Comparison of ENCODE assay signal across 8 cellular contexts in genomic region chr3:115040673-115041286, GRCh38.
A peak's percentile ranks its signal among the peaks of the same experiment; 100 is the strongest.
DNase-seq lines count a peak whose midpoint lies in the region; ATAC-seq and TF ChIP-seq lines count a peak whose summit lies in the region.

No MANE protein-coding gene starts in this region.

- CTCF ChIA-PET in Calu3 (lab: Charles Lee): no interaction called here

- H3K27me3 ChIP-seq in left ventricle myocardium inferior (ENCODE audit: low read depth): no peaks in the 10 kb centered on the region

- intact Hi-C loops in Calu3 (cut with micrococcal nuclease; ENCODE audit: unreplicated experiment) (loop anchor here (1.0 to 5.0 kb wide), 3 partner anchors 52 to 213 kb away; no protein-coding TSS in a partner anchor), left ventricle myocardium inferior (cut with micrococcal nuclease) (no loop called here)

- no peak overlapping the region for H3K4me3 ChIP-seq in left ventricle myocardium inferior

- ATAC-seq in GM21447 (IDR thresholded peaks at IDR 0.05; ENCODE audit: unreplicated experiment) (peak; percentile 53), GM21515 (IDR thresholded peaks at IDR 0.05; ENCODE audit: unreplicated experiment) (no peak), GM21529 (IDR thresholded peaks at IDR 0.05; ENCODE audit: unreplicated experiment) (no peak)
- ATAC-seq in activated T-cell treated with anti-CD3 and anti-CD28 coated beads, Interleukin-2, amount 50 U/mL, for 72 hours (replicated peaks in 1 of 2): peak in 1 of 2 donors; percentile 41

- no peak overlapping the region for H3K4me3 Mint-ChIP-seq in Calu3 (ENCODE audit: low read depth, unreplicated experiment)
- no peak overlapping the region for H3K4me3 Mint-ChIP-seq in activated T-cell treated with anti-CD3 and anti-CD28 coated beads, Interleukin-2, amount 50 U/mL, for 72 hours

- H3K36me3 ChIP-seq in left ventricle myocardium inferior: no peaks in the 10 kb centered on the region

- no peak overlapping the region for H3K27ac Mint-ChIP-seq in Calu3 (ENCODE audit: unreplicated experiment)
- no peak overlapping the region for H3K27ac Mint-ChIP-seq in activated T-cell treated with anti-CD3 and anti-CD28 coated beads, Interleukin-2, amount 50 U/mL, for 72 hours

- no peaks in the 10 kb centered on the region for H3K9me3 ChIP-seq in left ventricle myocardium inferior (replicated peaks)

- no peaks in the 10 kb centered on the region for H3K4me1 Mint-ChIP-seq in Calu3 (ENCODE audit: low read depth, unreplicated experiment)
- no peaks in the 10 kb centered on the region for H3K4me1 Mint-ChIP-seq in activated T-cell treated with anti-CD3 and anti-CD28 coated beads, Interleukin-2, amount 50 U/mL, for 72 hours (ENCODE audit: low read depth)

- no peak overlapping the region for H3K27ac ChIP-seq in left ventricle myocardium inferior (replicated peaks)

- H3K9me3 Mint-ChIP-seq in Calu3 (ENCODE audit: low read depth, unreplicated experiment): no peaks in the 10 kb centered on the region
- no peaks in the 10 kb centered on the region for H3K9me3 Mint-ChIP-seq in activated T-cell treated with anti-CD3 and anti-CD28 coated beads, Interleukin-2, amount 50 U/mL, for 72 hours

- DNase-seq in Calu3: peak; percentile 42
- peak; percentile 36 for DNase-seq in NCI-H226
- peak; percentile 11 to 27 for DNase-seq in activated T-cell treated with anti-CD3 and anti-CD28 coated beads, Interleukin-2, amount 50 U/mL, for 72 hours
- no peak for DNase-seq in left ventricle myocardium inferior
- DNase-seq in stimulated activated CD4-positive, alpha-beta T cell treated with anti-CD3 and anti-CD28 coated beads, Interleukin-12 subunit alpha, Interleukin-12 subunit beta, amount 100 ng/mL, for 48 hours (ENCODE audit: low read depth in 2 of 3, low spot score in 1 of 3): peak in 2 of 3 donors; percentile 3 to 26

- BruUV-seq in Calu3 (replicated peaks; lab: Mats Ljungman, UMichigan): no TSS peak

- H3K4me1 ChIP-seq in left ventricle myocardium inferior: peaks cover 19% of the 10 kb centered on the region

- H3K36me3 Mint-ChIP-seq in Calu3 (ENCODE audit: insufficient read depth, unreplicated experiment): no peaks in the 10 kb centered on the region
- H3K36me3 Mint-ChIP-seq in activated T-cell treated with anti-CD3 and anti-CD28 coated beads, Interleukin-2, amount 50 U/mL, for 72 hours (ENCODE audit: insufficient read depth in 2 of 2): no peaks in the 10 kb centered on the region

- TF ChIP-seq CTCF in Calu3 (IDR thresholded peaks at IDR 0.05; ENCODE audit: unreplicated experiment): no peak
- TF ChIP-seq CTCF in left ventricle myocardium inferior (IDR thresholded peaks at IDR 0.05; ENCODE audit: borderline replicate concordance): peak; percentile 71

- no peaks in the 10 kb centered on the region for H3K27me3 Mint-ChIP-seq in Calu3 (ENCODE audit: unreplicated experiment)
- H3K27me3 Mint-ChIP-seq in activated T-cell treated with anti-CD3 and anti-CD28 coated beads, Interleukin-2, amount 50 U/mL, for 72 hours (ENCODE audit: low read depth): no peaks in the 10 kb centered on the region
